ENCODE assay signal across 32 cellular contexts in the genomic region with DNA sequence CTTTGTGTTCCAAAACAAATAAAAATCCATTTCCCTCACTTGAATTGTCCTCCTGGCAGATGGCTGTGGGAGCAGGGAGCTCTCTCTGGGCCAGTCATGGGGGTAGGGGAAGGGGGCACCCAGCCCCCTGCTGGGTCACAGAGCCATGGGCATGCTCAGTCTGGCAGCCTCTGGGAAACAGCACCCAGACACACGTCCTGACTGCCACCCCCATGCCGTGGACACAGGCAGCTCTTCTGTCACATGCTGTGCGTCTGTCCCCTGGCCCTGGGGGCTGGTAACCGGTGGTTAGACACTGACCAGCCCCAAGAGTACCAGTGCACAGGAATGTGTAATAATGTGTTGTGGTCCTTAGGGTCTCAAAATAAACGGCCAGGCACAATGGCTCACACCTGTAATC. TPM values are rescaled to one million over a fixed set of nuclear protein-coding genes. Genes with fewer than 3 reads are reported as not detected.
A peak's percentile ranks its signal among the peaks of the same experiment; 100 is the strongest.
DNase-seq lines count a peak whose midpoint lies in the region; ATAC-seq, FAIRE-seq and TF ChIP-seq lines count a peak whose summit lies in the region.
"Had no signal": no experiment of that assay in that cellular context is flagged by ENCODE, and none has a peak within 500 bp of the region (broad histone marks: within the 10 kb centered on the region; RNA-seq: fewer than 3 reads in every experiment).

No MANE protein-coding gene starts in this region.

- H2BK5ac ChIP-seq in neuronal stem cell (ENCODE audit: low read length), result no peak overlapping the region

- H3K27me3 ChIP-seq in right lobe of liver, result no peaks in the 10 kb centered on the region
- peaks cover 4 to 30% of the 10 kb centered on the region in 2 experiments; a peak in 2 of 5 replicates for H3K27me3 ChIP-seq in HepG2 (ENCODE audit: control insufficient read depth in 1 of 2, insufficient read depth in 2 of 2, low read length in 2 of 2)
- H3K27me3 ChIP-seq in neuronal stem cell (ENCODE audit: control insufficient read depth in 3 of 3, insufficient read depth in 3 of 3, low read depth in 1 of 3, low read length in 3 of 3), result peaks cover 0 to 36% (median 0%) of the 10 kb centered on the region in 3 experiments
- H3K27me3 ChIP-seq: colonic mucosa, neural progenitor cell, SJSA1 had no signal

- FAIRE-seq in HepG2 (lab: Jason Lieb, UNC), result no peak
- FAIRE-seq: A549, GM12891, RCC 7860 had no signal

- no peak overlapping the region for H3K9ac ChIP-seq in HepG2 (ENCODE audit: insufficient read depth, low read depth, low read length)
- no peak overlapping the region for H3K9ac ChIP-seq in neuronal stem cell (ENCODE audit: low read depth, low read length, poor library complexity)
- H3K9ac ChIP-seq: neural progenitor cell had no signal

- H2AFZ ChIP-seq in HepG2 (ENCODE audit: low read length), result no peak overlapping the region
- no peak overlapping the region for H2AFZ ChIP-seq in neuronal stem cell (ENCODE audit: low read length)
- H2AFZ ChIP-seq: GM23338, neural progenitor cell had no signal

- TF ChIP-seq POLR2A in right lobe of liver (IDR thresholded peaks at IDR 0.05) (no peak), HepG2 (IDR thresholded peaks at IDR 0.05; ENCODE audit: insufficient read depth in 1 of 2, low read depth in 2 of 2, low read length in 2 of 2) (no peak)

- intact Hi-C loops in right lobe of liver (cut with DNase I) (no loop called here), HepG2 (cut with micrococcal nuclease; ENCODE audit: unreplicated experiment) (loop anchor here (5.0 kb wide), 1 partner anchor 127 kb away; no protein-coding TSS in a partner anchor)

- peak overlapping the region; percentile 25 for H3K23ac ChIP-seq in neuronal stem cell (ENCODE audit: low read depth, low read length, poor library complexity)

- in situ Hi-C loops in HepG2 (cut with HindIII; ENCODE audit: extremely low pct_ligation_motif_present, low pct_unique_long_range_greater_than_20kb), result no loop called here

- no CpG with 5 or more reads among the region's 5 CpGs for WGBS in right lobe of liver (ENCODE audit: insufficient coverage, low coverage, low lambda C conversion rate, missing lambda C conversion rate)
- WGBS in HepG2 (ENCODE audit: low lambda C conversion rate), result 54% methylated on average over 4 of the region's 5 CpGs
- WGBS in neuronal stem cell (ENCODE audit: extremely low coverage in 2 of 2, insufficient read length in 2 of 2, insufficient replicate concordance in 1 of 2), 2 donors, result no CpG with 5 or more reads among the region's 5 CpGs

- POLR2A ChIA-PET in HepG2 (lab: Yijun Ruan, JAX), result no interaction called here

- DNase-seq in NCI-H1694 treated with DMSO at 0.1 percent for 48 hours (lab: John Stamatoyannopoulos, UW) (peak; percentile 25), NCI-H1694 (lab: John Stamatoyannopoulos, UW) (no peak), right lobe of liver (peak in 2 of 3 donors; percentile 7 to 13), HepG2 (ENCODE audit: low spot score) (no peak), neuronal stem cell (ENCODE audit: low spot score) (no peak), NCI-H2171 (lab: John Stamatoyannopoulos, UW) (no peak)
- DNase-seq in activated T-cell treated with anti-CD3 and anti-CD28 coated beads, Interleukin-2, amount 50 U/mL, for 48 hours, result no peak
- DNase-seq: activated B cell treated with CpG ODN at 0.5 μM for 24 hours; activated CD4-positive, alpha-beta T cell treated with anti-CD3 and anti-CD28 coated beads, Interleukin-2, amount 50 U/mL, for 1 hour; activated gamma-delta T cell treated with Interleukin-2 at 50 U/mL for 16 hours; AML-193; brain microvascular endothelial cell; CD4-positive, alpha-beta memory T cell; colonic mucosa; effector memory CD4-positive, alpha-beta T cell; EL; HFFc6; mesenchymal stem cell; NCI-H2029 treated with DMSO at 0.1 percent for 48 hours; NCI-H2227 treated with DMSO at 0.1 percent for 48 hours; NCI-H526 treated with DMSO at 0.1 percent for 48 hours; stimulated activated naive CD8-positive, alpha-beta T cell treated with anti-CD3 and anti-CD28 coated beads, Interleukin-15, Interleukin-2, amounts not matched to agents 100 U/mL and 50 U/mL, for 24 hours had no signal

- H3K4me3 ChIP-seq in right lobe of liver (no peak overlapping the region), HepG2 (replicated peaks in 1 of 3; ENCODE audit: insufficient read depth in 1 of 3, low read depth in 2 of 3, low read length in 3 of 3) (no peak overlapping the region), neuronal stem cell (ENCODE audit: low read length in 2 of 2) (no peak overlapping the region)
- H3K4me3 ChIP-seq: A549, colonic mucosa, GM23338, heart right ventricle, neural progenitor cell, SJSA1, thoracic aorta had no signal

- no peaks in the 10 kb centered on the region for H3K79me2 ChIP-seq in HepG2 (ENCODE audit: insufficient read depth, low read length)

- H3K4me1 ChIP-seq in right lobe of liver (no peaks in the 10 kb centered on the region), HepG2 (ENCODE audit: insufficient read depth, low read length) (no peaks in the 10 kb centered on the region), neuronal stem cell (ENCODE audit: control insufficient read depth in 2 of 2, insufficient read depth in 1 of 2, low read depth in 1 of 2, low read length in 2 of 2) (peaks cover 0 to 2% of the 10 kb centered on the region in 2 donors)
- H3K4me1 ChIP-seq: colonic mucosa, neural progenitor cell, SJSA1 had no signal

- H3K4me2 ChIP-seq in HepG2 (ENCODE audit: low read depth, low read length) (no peak overlapping the region), neuronal stem cell (ENCODE audit: insufficient read depth, low read length, poor library complexity, severe bottlenecking) (no peak overlapping the region)
- H3K4me2 ChIP-seq: A549, GM23338, neural progenitor cell had no signal

- H3K79me1 ChIP-seq in neuronal stem cell (ENCODE audit: low read depth, low read length), result peaks cover 1% of the 10 kb centered on the region

- ATAC-seq in right lobe of liver (no peak), HepG2 (no peak), GM18498 (IDR thresholded peaks at IDR 0.05; ENCODE audit: unreplicated experiment) (no peak)
- ATAC-seq: A549; GM23338; heart right ventricle; stimulated activated naive CD8-positive, alpha-beta T cell treated with anti-CD3 and anti-CD28 coated beads, Interleukin-15, Interleukin-2, amounts not matched to agents 100 U/mL and 50 U/mL, for 24 hours had no signal

- H2BK12ac ChIP-seq in neuronal stem cell (ENCODE audit: low read length), result no peak overlapping the region

- H2AK5ac ChIP-seq in neuronal stem cell (ENCODE audit: low read depth, low read length), result peak overlapping the region; percentile 77

- H4K8ac ChIP-seq in neuronal stem cell (ENCODE audit: low read depth, low read length), result peak overlapping the region; percentile 1

- TF ChIP-seq RAD21 in HepG2 (CRISPR knock-in tag; IDR thresholded peaks at IDR 0.05), result no peak

- H3K27ac ChIP-seq in right lobe of liver (no peak overlapping the region), HepG2 (ENCODE audit: extremely low read length, insufficient read depth, low read length) (no peak overlapping the region), neuronal stem cell (replicated peaks; ENCODE audit: low read length) (no peak overlapping the region)
- H3K27ac ChIP-seq: A549, brain microvascular endothelial cell, colonic mucosa, heart right ventricle, neural progenitor cell, SJSA1, thoracic aorta had no signal

- H3K18ac ChIP-seq in neuronal stem cell (ENCODE audit: low read length), result no peak overlapping the region

- H3K9me3 ChIP-seq in right lobe of liver, result no peaks in the 10 kb centered on the region
- H3K9me3 ChIP-seq in HepG2 (ENCODE audit: low read length), result no peaks in the 10 kb centered on the region
- H3K9me3 ChIP-seq in neuronal stem cell (replicated peaks in 1 of 2; ENCODE audit: control insufficient read depth in 2 of 2, insufficient read depth in 1 of 2, low read depth in 1 of 2, low read length in 2 of 2), result no peaks in the 10 kb centered on the region
- H3K9me3 ChIP-seq: A549, colonic mucosa, heart right ventricle, SJSA1, thoracic aorta had no signal

- no peaks in the 10 kb centered on the region for H4K20me1 ChIP-seq in HepG2 (ENCODE audit: insufficient read depth, low read length)

- no peaks in the 10 kb centered on the region for H3K36me3 ChIP-seq in right lobe of liver
- H3K36me3 ChIP-seq in HepG2 (replicated peaks in 1 of 2; ENCODE audit: control insufficient read depth in 1 of 2, insufficient read depth in 2 of 2, low read length in 2 of 2), result no peaks in the 10 kb centered on the region
- no peaks in the 10 kb centered on the region for H3K36me3 ChIP-seq in neuronal stem cell (replicated peaks in 1 of 2; ENCODE audit: control insufficient read depth in 2 of 2, insufficient read depth in 2 of 2, low read length in 2 of 2)
- H3K36me3 ChIP-seq: brain microvascular endothelial cell, colonic mucosa, heart right ventricle, neural progenitor cell, SJSA1, thoracic aorta had no signal

- no peak overlapping the region for H3K4ac ChIP-seq in neuronal stem cell (ENCODE audit: low read length)

- H2BK120ac ChIP-seq in neuronal stem cell (ENCODE audit: low read depth, low read length), result no peak overlapping the region

- CTCF ChIA-PET in HepG2 (lab: Yijun Ruan, JAX; ENCODE audit: low intra/inter-chr PET ratio, low total read pairs), result no interaction called here

- TF ChIP-seq CTCF in right lobe of liver (IDR thresholded peaks at IDR 0.05) (no peak), HepG2 (CRISPR knock-in tag; IDR thresholded peaks at IDR 0.05) (no peak)

- BruUV-seq in HepG2 (replicated peaks; lab: Mats Ljungman, UMichigan), result no TSS peak

- TF ChIP-seq EP300 in HepG2 (IDR thresholded peaks at IDR 0.05; ENCODE audit: low read depth in 2 of 2, low read length in 2 of 2) (no peak), HepG2 (CRISPR knock-in tag; IDR thresholded peaks at IDR 0.05; ENCODE audit: borderline replicate concordance) (no peak)

- peak overlapping the region; percentile 47 for H3K14ac ChIP-seq in neuronal stem cell (ENCODE audit: low read length)

- H2BK15ac ChIP-seq in neuronal stem cell (ENCODE audit: low read length), result no peak overlapping the region

- H4K91ac ChIP-seq in neuronal stem cell (ENCODE audit: low read depth, low read length, poor library complexity), result no peak overlapping the region

RNA-seq across cellular contexts. Expression of a gene that starts 47.0 kb away (rescaled TPM):
- under 1 TPM; 0.05 to 0.30 (median 0.12) TPM for total RNA-seq in right lobe of liver
- 0.20 and 0.39 TPM in 2 replicates for total RNA-seq in HepG2 (2016; rRNA removed; fragmentation: Illumina TruSeq; extraction: Trizol)
- total RNA-seq in HepG2 (2016; cell fraction: cytosol; rRNA removed; fragmentation: Illumina TruSeq; extraction: Trizol; ENCODE audit: low read depth), result 0.61 TPM in 1 of 2 replicates, not detected in the other
- 0.11 and 0.51 TPM in 2 replicates for total RNA-seq in HepG2 (2016; cell fraction: insoluble cytoplasmic fraction; rRNA removed; fragmentation: Illumina TruSeq; extraction: Trizol)
- 0.28 and 0.45 TPM in 2 replicates for total RNA-seq in HepG2 (2016; cell fraction: membrane; rRNA removed; fragmentation: Illumina TruSeq; extraction: Trizol)
- total RNA-seq in HepG2 (2016; cell fraction: nucleus; rRNA removed; fragmentation: Illumina TruSeq; extraction: Trizol), result 0.31 TPM in 1 of 2 replicates, not detected in the other
- 0.14 and 0.41 TPM in 2 replicates for polyA plus RNA-seq in HepG2 (2011; rRNA removed)
- 0.23 and 0.33 TPM in 2 replicates for polyA plus RNA-seq in HepG2 (2011; cell fraction: cytosol; rRNA removed)
- 0.34 and 0.90 TPM in 2 replicates for polyA plus RNA-seq in HepG2 (2011; cell fraction: nucleus; rRNA removed)
- polyA plus RNA-seq in HepG2 (2012), result 0.04 and 0.09 TPM in 2 replicates
- 0.08 and 0.25 TPM in 2 replicates for polyA plus RNA-seq in HepG2 (2016; cell fraction: cytosol; fragmentation: Illumina TruSeq; extraction: Trizol; ENCODE audit: low read depth)
- 0.42 and 0.59 TPM in 2 replicates for polyA plus RNA-seq in HepG2 (2016; cell fraction: insoluble cytoplasmic fraction; fragmentation: Illumina TruSeq; extraction: Trizol; ENCODE audit: low read depth)
- 0.24 and 0.30 TPM in 2 replicates for polyA plus RNA-seq in HepG2 (2016; cell fraction: membrane; fragmentation: Illumina TruSeq; extraction: Trizol; ENCODE audit: low read depth)
- 0.36 and 0.65 TPM in 2 replicates for polyA plus RNA-seq in HepG2 (2016; cell fraction: nucleus; fragmentation: Illumina TruSeq; extraction: Trizol; ENCODE audit: insufficient read depth, low read depth)
- 0.10 and 0.72 TPM in 2 replicates for polyA minus RNA-seq in HepG2 (2011; rRNA and poly(A)+ RNA removed; ENCODE audit: low replicate concordance)
- not detected in 2 replicates for polyA minus RNA-seq in HepG2 (2011; cell fraction: cytosol; rRNA and poly(A)+ RNA removed)
- 0.75 TPM in 1 of 2 replicates, not detected in the other for polyA minus RNA-seq in HepG2 (2011; cell fraction: nucleus; rRNA and poly(A)+ RNA removed)
- 3.5 TPM for polyA plus RNA-seq in neuronal stem cell (2013, experiment 1 of 2)
- 3.6 TPM for polyA plus RNA-seq in neuronal stem cell (2013, experiment 2 of 2)
- total RNA-seq: HFFc6, LHCN-M2, SJSA1, thoracic aorta had no signal

Comparison
In these comparisons a context has a peak if more than half of its experiments do, and no peak if none do; other contexts are left out.
1. DNase-seq: peak in NCI-H1694 treated with DMSO at 0.1 percent for 48 hours (single experiment) and right lobe of liver (2 of 3); none in NCI-H1694 (single experiment), HepG2 (single experiment), neuronal stem cell (single experiment), NCI-H2171 (single experiment) and activated T-cell treated with anti-CD3 and anti-CD28 coated beads, Interleukin-2, amount 50 U/mL, for 48 hours (0 of 2).